Comparison of ENCODE assay signal across 28 cellular contexts in genomic region chr3:178137206-178137605, GRCh38.
A peak's percentile ranks its signal among the peaks of the same experiment; 100 is the strongest.
DNase-seq lines count a peak whose midpoint lies in the region; ATAC-seq, FAIRE-seq and TF ChIP-seq lines count a peak whose summit lies in the region.
"Had no signal": no experiment of that assay in that cellular context is flagged by ENCODE, and none has a peak within 500 bp of the region (broad histone marks: within the 10 kb centered on the region; RNA-seq: fewer than 3 reads in every experiment).

No MANE protein-coding gene starts in this region.

- no peak overlapping the region for H4K91ac ChIP-seq in IMR-90 (ENCODE audit: insufficient read depth, low read depth, low read length)
- no peak overlapping the region for H4K91ac ChIP-seq in H1 (replicated peaks; ENCODE audit: insufficient read length, low read length)

- no peaks in the 10 kb centered on the region for H3K9me1 ChIP-seq in IMR-90 (ENCODE audit: insufficient read depth, low read length)

- in situ Hi-C loops in IMR-90 (cut with MboI; ENCODE audit: low sequenced_read_pairs): no loop called here

- H3K27me3 Mint-ChIP-seq in mesothelial cell of epicardium (ENCODE audit: low read depth): no peaks in the 10 kb centered on the region
- H3K27me3 Mint-ChIP-seq: CD4-positive, alpha-beta memory T cell had no signal

- H2BK5ac ChIP-seq in IMR-90 (ENCODE audit: low read depth, low read length, poor library complexity, severe bottlenecking) (no peak overlapping the region), H1 (ENCODE audit: low read depth, low read length) (no peak overlapping the region)

- no peak for FAIRE-seq in H1 (lab: Jason Lieb, UNC)

- H3K23ac ChIP-seq in IMR-90 (ENCODE audit: low read depth, low read length): peak overlapping the region; percentile 31; the same call in 1 of the 2 replicates
- H3K23ac ChIP-seq in H1 (ENCODE audit: insufficient read length): no peak overlapping the region

- H3K9ac ChIP-seq in IMR-90 (ENCODE audit: low read depth, low read length) (no peak overlapping the region), H1 (replicated peaks in 1 of 4; ENCODE audit: extremely low read depth in 1 of 4, low read depth in 3 of 4, low read length in 3 of 4) (no peak overlapping the region)
- H3K9ac ChIP-seq: SK-N-SH had no signal

- ATAC-seq in IMR-90 (ENCODE audit: low read depth): peak; percentile 59
- ATAC-seq in HG03378 (IDR thresholded peaks at IDR 0.05; ENCODE audit: unreplicated experiment): no peak
- no peak for ATAC-seq in GM21526 (IDR thresholded peaks at IDR 0.05; ENCODE audit: low FRiP score, unreplicated experiment)
- ATAC-seq: activated T-cell treated with anti-CD3 and anti-CD28 coated beads, Interleukin-2, amount 50 U/mL, for 4 hours; effector memory CD8-positive, alpha-beta T cell; natural killer cell; right lobe of liver; stimulated activated naive CD8-positive, alpha-beta T cell treated with anti-CD3 and anti-CD28 coated beads, Interleukin-15, Interleukin-2, amounts not matched to agents 100 U/mL and 50 U/mL, for 24 hours had no signal

- no peak overlapping the region for H2BK15ac ChIP-seq in IMR-90 (ENCODE audit: low read depth, low read length)
- no peak overlapping the region for H2BK15ac ChIP-seq in H1 (ENCODE audit: low read length)

- TF ChIP-seq RAD21 in IMR-90 (IDR thresholded peaks at IDR 0.05; ENCODE audit: low read length) (no peak), H1 (IDR thresholded peaks at IDR 0.05 in 1 of 2, conservative IDR thresholded peaks at IDR 0.05 in 1 of 2; ENCODE audit: low read depth in 2 of 2, low read length in 2 of 2) (no peak)

- no peak for TF ChIP-seq CTCF in IMR-90 (conservative IDR thresholded peaks at IDR 0.05; ENCODE audit: low read depth, low read length)
- no peak for TF ChIP-seq CTCF in H1 (IDR thresholded peaks at IDR 0.05; ENCODE audit: control extremely low read depth in 1 of 3, insufficient read depth in 1 of 3, low read depth in 1 of 3, low read length in 3 of 3)
- TF ChIP-seq CTCF in mesothelial cell of epicardium (IDR thresholded peaks at IDR 0.05; ENCODE audit: unreplicated experiment): no peak

- no peaks in the 10 kb centered on the region for H3K23me2 ChIP-seq in H1 (ENCODE audit: low read depth, low read length)

- intact Hi-C loops in IMR-90 (cut with micrococcal nuclease): no loop called here

- H2BK120ac ChIP-seq in IMR-90 (ENCODE audit: low read depth, low read length): no peak overlapping the region; the same call in 1 of the 2 replicates
- no peak overlapping the region for H2BK120ac ChIP-seq in H1 (replicated peaks; ENCODE audit: low read depth, low read length)

- H2BK20ac ChIP-seq in IMR-90 (ENCODE audit: low read depth, low read length) (no peak overlapping the region), H1 (ENCODE audit: low read length) (no peak overlapping the region)

- POLR2A ChIA-PET in IMR-90 (lab: Charles Lee; ENCODE audit: unreplicated experiment): interaction anchor here (0.5 kb wide), 1 partner anchor 46 kb away, joined by 4 read pairs; no protein-coding TSS in a partner anchor
- POLR2A ChIA-PET in H1 (lab: Charles Lee; ENCODE audit: partially characterized antibody): no interaction called here

- no peaks in the 10 kb centered on the region for H3K79me2 ChIP-seq in H1 (ENCODE audit: control insufficient read depth in 1 of 2, insufficient read depth in 2 of 2, low read length in 2 of 2)

- H2AFZ ChIP-seq in IMR-90 (replicated peaks; ENCODE audit: low read length, poor library complexity): peak overlapping the region; percentile 64
- peak overlapping the region; percentile 57; the same call in 1 of the 2 replicates for H2AFZ ChIP-seq in H1 (ENCODE audit: low read length)

- H3K56ac ChIP-seq in IMR-90 (ENCODE audit: extremely low read depth, insufficient read depth, low read length) (no peak overlapping the region), H1 (replicated peaks; ENCODE audit: insufficient read length, low read depth, low read length) (no peak overlapping the region)

- CTCF ChIA-PET in IMR-90 (lab: Yijun Ruan, JAX) (no interaction called here), H1 (lab: Charles Lee; ENCODE audit: partially characterized antibody) (no interaction called here)

- no peak for TF ChIP-seq EP300 in H1 (IDR thresholded peaks at IDR 0.05; ENCODE audit: borderline replicate concordance in 1 of 2, low read depth in 2 of 2, low read length in 2 of 2)

- H3K18ac ChIP-seq in IMR-90 (ENCODE audit: low read depth, low read length) (peak overlapping the region; percentile 47; the same call in 1 of the 2 replicates), H1 (ENCODE audit: extremely low read depth, low read length) (no peak overlapping the region)

- peaks cover 9% of the 10 kb centered on the region for H3K9me3 Mint-ChIP-seq in mesothelial cell of epicardium

- H3K9me3 ChIP-seq in IMR-90 (ENCODE audit: control insufficient read depth, insufficient read depth, low read length) (no peaks in the 10 kb centered on the region), H1 (ENCODE audit: insufficient read depth in 2 of 2, low read depth in 1 of 2, low read length in 1 of 2) (no peaks in the 10 kb centered on the region)
- H3K9me3 ChIP-seq: breast epithelium, colonic mucosa, right lobe of liver, SK-N-SH had no signal

- TF ChIP-seq POLR2A in IMR-90 (IDR thresholded peaks at IDR 0.05; ENCODE audit: low read depth, low read length) (no peak), H1 (IDR thresholded peaks at IDR 0.05; ENCODE audit: control extremely low read depth in 1 of 2, low read depth in 2 of 2, low read length in 2 of 2) (no peak)

- H2AK9ac ChIP-seq in IMR-90 (replicated peaks; ENCODE audit: low read depth, low read length, poor library complexity): no peak overlapping the region

- dilution Hi-C loops in IMR-90 (cut with HindIII; ENCODE audit: low sequenced_read_pairs, unreplicated experiment): no loop called here

- H3K36me3 ChIP-seq in IMR-90 (ENCODE audit: control insufficient read depth, insufficient read depth, low read length) (no peaks in the 10 kb centered on the region), H1 (ENCODE audit: control insufficient read depth in 2 of 4, insufficient read depth in 4 of 4, low read length in 3 of 4) (no peaks in the 10 kb centered on the region)
- H3K36me3 ChIP-seq: breast epithelium, colonic mucosa, right lobe of liver had no signal

- no peak overlapping the region for H3K14ac ChIP-seq in IMR-90 (replicated peaks; ENCODE audit: low read depth, low read length)
- no peak overlapping the region for H3K14ac ChIP-seq in H1 (ENCODE audit: insufficient read length)

- H4K8ac ChIP-seq in IMR-90 (ENCODE audit: low read depth in 2 of 2, low read length in 2 of 2) (no peak overlapping the region), H1 (ENCODE audit: extremely low read depth, insufficient read depth, low read length) (no peak overlapping the region)

- H4K20me1 ChIP-seq in IMR-90 (ENCODE audit: insufficient read depth, low read length) (no peaks in the 10 kb centered on the region), H1 (replicated peaks in 1 of 2; ENCODE audit: control insufficient read depth in 1 of 2, insufficient read depth in 2 of 2, low read length in 2 of 2) (no peaks in the 10 kb centered on the region)

- H3K27me3 ChIP-seq in IMR-90 (ENCODE audit: control insufficient read depth, insufficient read depth, low read length): no peaks in the 10 kb centered on the region
- no peaks in the 10 kb centered on the region for H3K27me3 ChIP-seq in H1 (replicated peaks in 1 of 4; ENCODE audit: control insufficient read depth in 3 of 4, extremely low read depth in 1 of 4, insufficient read depth in 3 of 4, low read length in 3 of 4)
- H3K27me3 ChIP-seq: breast epithelium, colonic mucosa, right lobe of liver had no signal

- H3K4me1 Mint-ChIP-seq in mesothelial cell of epicardium: peaks cover 35% of the 10 kb centered on the region
- H3K4me1 Mint-ChIP-seq: natural killer cell had no signal

- H3K4me1 ChIP-seq in IMR-90 (ENCODE audit: control insufficient read depth, insufficient read depth, low read length): peaks cover 4% of the 10 kb centered on the region
- H3K4me1 ChIP-seq in H1 (replicated peaks in 1 of 4; ENCODE audit: control insufficient read depth in 3 of 4, insufficient read depth in 4 of 4, low read length in 3 of 4): no peaks in the 10 kb centered on the region
- H3K4me1 ChIP-seq: breast epithelium, colonic mucosa, right lobe of liver had no signal

- H3K4ac ChIP-seq in IMR-90 (ENCODE audit: low read depth, low read length) (no peak overlapping the region), H1 (replicated peaks; ENCODE audit: insufficient read length, low read depth, low read length) (no peak overlapping the region)

- H3K27ac ChIP-seq in IMR-90 (ENCODE audit: insufficient read depth, low read length) (no peak overlapping the region), H1 (ENCODE audit: low read depth, low read length) (no peak overlapping the region)
- H3K27ac ChIP-seq: breast epithelium, colonic mucosa, right lobe of liver had no signal

- H3K27ac Mint-ChIP-seq in mesothelial cell of epicardium: peak overlapping the region; percentile 52
- H3K27ac Mint-ChIP-seq: CD4-positive, alpha-beta memory T cell; effector memory CD8-positive, alpha-beta T cell; natural killer cell had no signal

- no peaks in the 10 kb centered on the region for H3K79me1 ChIP-seq in IMR-90 (ENCODE audit: low read depth in 1 of 2, low read length in 2 of 2)
- H3K79me1 ChIP-seq in H1 (ENCODE audit: low read depth, low read length): no peaks in the 10 kb centered on the region

- H3K4me2 ChIP-seq in IMR-90 (ENCODE audit: low read depth, low read length) (no peak overlapping the region), H1 (ENCODE audit: insufficient read depth in 1 of 2, low read depth in 2 of 2, low read length in 2 of 2) (no peak overlapping the region)
- H3K4me2 ChIP-seq: SK-N-SH had no signal

- peaks cover 3% of the 10 kb centered on the region for H3K36me3 Mint-ChIP-seq in mesothelial cell of epicardium
- H3K36me3 Mint-ChIP-seq: CD4-positive, alpha-beta memory T cell; natural killer cell had no signal

- DNase-seq in IMR-90: peak; percentile 10
- no peak for DNase-seq in H1 (ENCODE audit: low read depth in 1 of 2, low spot score in 2 of 2)
- no peak for DNase-seq in mesothelial cell of epicardium (ENCODE audit: low spot score in 2 of 2, unreplicated experiment in 2 of 2)
- DNase-seq in hippocampal formation (lab: John Stamatoyannopoulos, UW): no peak
- no peak for DNase-seq in NCI-H69 (lab: John Stamatoyannopoulos, UW)
- DNase-seq: activated CD4-positive, alpha-beta T cell treated with anti-CD3 and anti-CD28 coated beads for 48 hours; activated naive CD4-positive, alpha-beta T cell treated with Interleukin-2 at 50 U/mL for 16 hours; activated T-cell treated with anti-CD3 and anti-CD28 coated beads, Interleukin-2, amount 50 U/mL, for 4 hours; AML-193; amniotic stem cell; CD4-positive, alpha-beta memory T cell; colonic mucosa; effector memory CD8-positive, alpha-beta T cell; GDM1; glutamatergic neuron; GOT3; KG1; natural killer cell; NCI-H1436 treated with DMSO at 0.1 percent for 48 hours; NCI-H510A; right lobe of liver; RPMI8226; SK-N-SH; stimulated activated CD4-positive, alpha-beta T cell treated with anti-CD3 and anti-CD28 coated beads, Interleukin-15, amount 100 ng/mL, for 24 hours; stimulated activated naive CD8-positive, alpha-beta T cell treated with anti-CD3 and anti-CD28 coated beads, Interleukin-15, Interleukin-2, amounts not matched to agents 100 U/mL and 50 U/mL, for 24 hours had no signal

- H4K5ac ChIP-seq in IMR-90 (ENCODE audit: low read depth, low read length) (peak overlapping the region; percentile 12; the same call in 1 of the 2 replicates), H1 (ENCODE audit: insufficient read length, low read depth, low read length) (no peak overlapping the region)

- WGBS in IMR-90 (ENCODE audit: extremely low coverage in 2 of 2, insufficient read length in 1 of 2), 2 experiments: no CpG with 5 or more reads among the region's 4 CpGs
- WGBS in H1 (ENCODE audit: extremely low coverage in 1 of 2, insufficient coverage in 1 of 2, insufficient read length in 1 of 2, insufficient replicate concordance in 2 of 2, low coverage in 1 of 2, low lambda C conversion rate in 2 of 2, missing lambda C conversion rate in 1 of 2), 2 experiments: 92% methylated on average over 4 of the region's 4 CpGs; no CpG with 5 or more reads in 1 of the 2 experiments

- BruUV-seq in IMR-90 (replicated peaks; lab: Mats Ljungman, UMichigan): no TSS peak

- H2BK12ac ChIP-seq in H1 (ENCODE audit: low read depth, low read length): no peak overlapping the region

- H3K4me3 Mint-ChIP-seq in mesothelial cell of epicardium: no peak overlapping the region
- H3K4me3 Mint-ChIP-seq: activated T-cell treated with anti-CD3 and anti-CD28 coated beads, Interleukin-2, amount 50 U/mL, for 4 hours; CD4-positive, alpha-beta memory T cell; effector memory CD8-positive, alpha-beta T cell; natural killer cell had no signal

- H3K4me3 ChIP-seq in IMR-90 (ENCODE audit: insufficient read depth, low read depth, low read length) (no peak overlapping the region), H1 (ENCODE audit: extremely low read depth in 1 of 4, insufficient read depth in 2 of 4, low read depth in 3 of 4, low read length in 4 of 4) (no peak overlapping the region)
- H3K4me3 ChIP-seq: breast epithelium, colonic mucosa, right lobe of liver had no signal

- H2AK5ac ChIP-seq in IMR-90 (ENCODE audit: low read depth, low read length) (no peak overlapping the region; the same call in 1 of the 2 replicates), H1 (ENCODE audit: low read depth, low read length) (no peak overlapping the region)
